ENCODE assay signal across 1 cellular context in the genomic region with DNA sequence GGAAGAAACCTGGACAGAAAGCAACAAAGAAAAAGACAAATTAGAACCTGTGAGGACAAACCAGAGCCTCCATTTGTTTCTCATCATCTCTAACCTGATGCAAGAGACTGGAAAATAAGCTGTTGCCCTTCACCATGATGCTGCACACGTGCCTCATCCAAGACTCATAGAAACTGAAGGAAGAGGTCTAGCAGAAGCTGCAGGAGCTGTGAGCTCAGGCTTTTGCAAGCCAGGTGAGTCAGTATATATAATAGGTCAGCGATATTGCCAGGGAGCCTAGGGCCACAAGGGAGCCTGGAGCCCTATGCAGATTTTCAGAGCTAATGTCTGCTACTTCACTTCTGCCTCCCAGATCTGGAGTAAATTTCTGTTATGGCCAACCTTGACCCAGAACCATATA.
TF ChIP-seq lines count a peak whose summit lies in the region.

No MANE protein-coding gene starts in this region.

TF ChIP-seq in K562, 482 proteins besides CTCF, POLR2A, EP300 and RAD21:
- no peak for TF ChIP-seq U2AF1 (optimal IDR thresholded peaks at IDR 0.05; ENCODE audit: low read depth, low read length)
- no peak for TF ChIP-seq NR2C1 (IDR thresholded peaks at IDR 0.05)
- peak; percentile 66 for TF ChIP-seq NR2C1 (tag; IDR thresholded peaks at IDR 0.05)
TF ChIP-seq in K562: peak in this region for 1.
